8 cellular contexts compared by ENCODE assay signal in the genomic region with DNA sequence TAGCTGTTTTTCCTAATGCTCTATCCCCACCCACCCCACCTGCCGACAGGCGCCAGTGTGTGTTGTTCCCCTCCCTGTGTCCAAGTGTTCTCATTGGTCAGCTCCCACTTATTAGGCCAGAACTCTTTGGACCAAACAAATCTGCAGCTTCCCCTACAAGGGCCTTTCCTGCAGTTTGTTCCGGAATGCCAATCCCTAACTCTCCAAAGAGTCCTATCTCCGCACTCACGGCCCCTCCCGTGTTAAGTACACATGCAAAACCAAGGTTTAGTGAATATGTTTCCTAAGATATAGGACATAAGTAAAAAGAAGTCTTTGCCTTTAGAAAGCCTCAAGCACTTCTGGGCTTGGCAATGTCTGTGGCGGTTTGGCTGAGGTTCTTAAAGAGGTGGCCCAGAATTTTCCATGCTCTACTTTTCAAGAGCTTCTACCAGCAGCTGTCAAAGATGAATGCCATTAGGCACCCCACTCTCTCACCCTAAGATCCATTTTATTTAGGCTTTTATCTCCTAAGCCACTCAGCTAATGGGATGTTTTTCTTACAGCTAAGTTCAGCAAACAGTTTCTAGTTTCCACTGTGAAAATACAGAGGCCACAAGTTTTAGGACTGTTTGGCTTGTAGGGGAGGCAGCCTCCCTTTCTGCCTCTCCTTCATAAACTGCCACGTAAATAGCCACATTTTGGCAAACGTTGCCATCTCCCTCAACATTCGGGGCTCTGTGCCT. TPM values are rescaled to one million over a fixed set of nuclear protein-coding genes. Genes with fewer than 3 reads are reported as not detected.
DNase-seq lines count a peak whose midpoint lies in the region; ATAC-seq and TF ChIP-seq lines count a peak whose summit lies in the region.

No MANE protein-coding gene starts in this region.

- WGBS in right lobe of liver (ENCODE audit: insufficient coverage, low coverage, low lambda C conversion rate, missing lambda C conversion rate) = 48% methylated on average over 10 of the region's 10 CpGs
- 39 to 53% methylated on average over 10 of the region's 10 CpGs for WGBS in thyroid gland, 2 donors

- intact Hi-C loops in MCF 10A (cut with micrococcal nuclease) = loop anchor here (5.0 kb wide), 2 partner anchors 567 to 758 kb away; no protein-coding TSS in a partner anchor
- intact Hi-C loops in right lobe of liver (cut with DNase I) = no loop called here
- intact Hi-C loops in thyroid gland (cut with DNase I) = no loop called here

- H3K4me3 ChIP-seq in AG10803 (ENCODE audit: low read length) (peak overlapping the region; percentile 83), right lobe of liver (peak overlapping the region; percentile 87 to 92 (median 90)), thyroid gland (replicated peaks in 1 of 3) (peak overlapping the region; percentile 8 to 89 (median 66))

- H3K27me3 Mint-ChIP-seq in IgD-negative memory B cell (no peaks in the 10 kb centered on the region), MCF 10A (ENCODE audit: insufficient read depth, unreplicated experiment) (no peaks in the 10 kb centered on the region)

- TF ChIP-seq POLR2A in right lobe of liver (IDR thresholded peaks at IDR 0.05) = no peak
- peak in 1 of 2 donors; percentile 27 for TF ChIP-seq POLR2A in thyroid gland (IDR thresholded peaks at IDR 0.05)

- peak overlapping the region; percentile 93 to 99 (median 94) for H3K27ac ChIP-seq in right lobe of liver
- peak overlapping the region; percentile 64 to 97 (median 97) for H3K27ac ChIP-seq in thyroid gland

- H3K9me3 ChIP-seq in right lobe of liver (no peaks in the 10 kb centered on the region), thyroid gland (no peaks in the 10 kb centered on the region)

- ATAC-seq in right lobe of liver (no peak), GM21723 (IDR thresholded peaks at IDR 0.05; ENCODE audit: unreplicated experiment) (no peak), GM18519 (IDR thresholded peaks at IDR 0.05; ENCODE audit: low FRiP score, unreplicated experiment) (no peak)

- DNase-seq in AG10803 (ENCODE audit: low read depth) (peak; percentile 62), MCF 10A (ENCODE audit: unreplicated experiment) (peak; percentile 69), right lobe of liver (no peak), thyroid gland (peak; percentile 43 to 55), NCI-H2196 treated with DMSO at 0.1 percent for 48 hours (lab: John Stamatoyannopoulos, UW; ENCODE audit: unreplicated experiment) (no peak)

- TSS peak; percentile 91 for BruUV-seq in MCF 10A (replicated peaks; lab: Mats Ljungman, UMichigan)

- H3K36me3 Mint-ChIP-seq in IgD-negative memory B cell (no peaks in the 10 kb centered on the region), MCF 10A (ENCODE audit: insufficient read depth, unreplicated experiment) (peaks cover 53% of the 10 kb centered on the region)

- no peak for TF ChIP-seq CTCF in AG10803 (conservative IDR thresholded peaks at IDR 0.05; ENCODE audit: low read length)
- no peak for TF ChIP-seq CTCF in MCF 10A (IDR thresholded peaks at IDR 0.05; ENCODE audit: unreplicated experiment)
- TF ChIP-seq CTCF in right lobe of liver (IDR thresholded peaks at IDR 0.05) = no peak
- no peak for TF ChIP-seq CTCF in thyroid gland (IDR thresholded peaks at IDR 0.05)

- H3K4me1 ChIP-seq in right lobe of liver (peaks cover 0 to 33% (median 4%) of the 10 kb centered on the region in 4 donors), thyroid gland (peaks cover 22 to 29% of the 10 kb centered on the region in 2 donors)

- no peaks in the 10 kb centered on the region for H3K9me3 Mint-ChIP-seq in IgD-negative memory B cell
- no peaks in the 10 kb centered on the region for H3K9me3 Mint-ChIP-seq in MCF 10A (ENCODE audit: unreplicated experiment)

- H3K27me3 ChIP-seq in right lobe of liver (no peaks in the 10 kb centered on the region), thyroid gland (no peaks in the 10 kb centered on the region)

- POLR2A ChIA-PET in MCF 10A (lab: Yijun Ruan, JAX) = interaction anchor here (0.9 to 11.3 kb wide), 12 partner anchors 8 to 573 kb away, joined by 3 to 409 read pairs (median 6); a partner anchor contains a TSS

- peak overlapping the region; percentile 50 to 87 (median 53) for H3K27ac Mint-ChIP-seq in IgD-negative memory B cell
- peak overlapping the region; percentile 90 for H3K27ac Mint-ChIP-seq in MCF 10A (ENCODE audit: low read depth, unreplicated experiment)

- H3K4me3 Mint-ChIP-seq in IgD-negative memory B cell (peak overlapping the region; percentile 92 to 97 (median 96)), MCF 10A (ENCODE audit: unreplicated experiment) (peak overlapping the region; percentile 88)

- CTCF ChIA-PET in MCF 10A (lab: Yijun Ruan, JAX) = interaction anchor here (0.8 to 8.1 kb wide), 3 partner anchors 8 to 33 kb away, joined by 3 to 78 read pairs (median 8); a partner anchor contains a TSS

- H3K36me3 ChIP-seq in right lobe of liver (peaks cover 0 to 1% (median 0%) of the 10 kb centered on the region in 4 donors), thyroid gland (no peaks in the 10 kb centered on the region)

- peaks cover 23 to 26% (median 25%) of the 10 kb centered on the region in 3 donors for H3K4me1 Mint-ChIP-seq in IgD-negative memory B cell
- H3K4me1 Mint-ChIP-seq in MCF 10A (ENCODE audit: insufficient read depth, unreplicated experiment) = peaks cover 62% of the 10 kb centered on the region

RNA-seq across cellular contexts. Expression of a gene that starts 1.6 kb away (rescaled TPM):
- 39.7 TPM for polyA plus RNA-seq in IgD-negative memory B cell
- total RNA-seq in MCF 10A (2022) = 597 and 618 TPM in 2 replicates
- total RNA-seq in right lobe of liver = 100 to 1,000 TPM; 145 to 314 (median 197) TPM
- 100 to 1,000 TPM; 367 to 562 (median 504) TPM for total RNA-seq in thyroid gland

RNA-seq across cellular contexts. Expression of a gene that starts 34.0 kb away (rescaled TPM):
- polyA plus RNA-seq in IgD-negative memory B cell = not detected
- 2.8 and 2.9 TPM in 2 replicates for total RNA-seq in MCF 10A (2022)
- not detected for total RNA-seq in right lobe of liver
- not detected for total RNA-seq in thyroid gland

RNA-seq across cellular contexts. Expression of a gene that starts 39.7 kb away (rescaled TPM):
- 26.6 TPM for polyA plus RNA-seq in IgD-negative memory B cell
- total RNA-seq in MCF 10A (2022) = 20.1 and 22.7 TPM in 2 replicates
- total RNA-seq in right lobe of liver = 10 to 100 TPM; 18.3 to 28.7 (median 20.8) TPM
- 10 to 100 TPM; 55.8 to 82.0 (median 57.7) TPM for total RNA-seq in thyroid gland

Comparison
In these comparisons a context has a peak if more than half of its experiments do, and no peak if none do; other contexts are left out.
1. DNase-seq: peak in AG10803 (single experiment), MCF 10A (single experiment) and thyroid gland (2 of 2); none in right lobe of liver (0 of 3) and NCI-H2196 treated with DMSO at 0.1 percent for 48 hours (single experiment).
2. Peak in every context shown above with its lines, with median percentiles within 50 percentile points of each other: H3K4me3 ChIP-seq.